Comparison of ENCODE assay signal across 17 cellular contexts in genomic region chr3:141542989-141543388, GRCh38. TPM values are rescaled to one million over a fixed set of nuclear protein-coding genes. Genes with fewer than 3 reads are reported as not detected.
A peak's percentile ranks its signal among the peaks of the same experiment; 100 is the strongest.
DNase-seq lines count a peak whose midpoint lies in the region; ATAC-seq, FAIRE-seq and TF ChIP-seq lines count a peak whose summit lies in the region.
"Had no signal": no experiment of that assay in that cellular context is flagged by ENCODE, and none has a peak within 500 bp of the region (broad histone marks: within the 10 kb centered on the region; RNA-seq: fewer than 3 reads in every experiment).

No MANE protein-coding gene starts in this region.

- FAIRE-seq in islet of Langerhans (lab: Jason Lieb, UNC) (peak; percentile 55), urothelium cell line (lab: Jason Lieb, UNC) (no peak)

- H3K4me3 Mint-ChIP-seq in stimulated activated naive CD8-positive, alpha-beta T cell treated with anti-CD3 and anti-CD28 coated beads, Interleukin-15, Interleukin-2, amounts not matched to agents 100 ng/mL and 50 ng/mL, for 24 hours: peak overlapping the region; percentile 54
- peak overlapping the region in 1 of 2 donors; percentile 31 for H3K4me3 Mint-ChIP-seq in stimulated activated naive CD8-positive, alpha-beta T cell treated with anti-CD3 and anti-CD28 coated beads, Interleukin-15, amount 100 ng/mL, for 72 hours
- H3K4me3 Mint-ChIP-seq in activated naive CD8-positive, alpha-beta T cell: no peak overlapping the region
- H3K4me3 Mint-ChIP-seq in type B pancreatic cell: no peak overlapping the region

- no peak for DNase-seq in stimulated activated naive CD8-positive, alpha-beta T cell treated with anti-CD3 and anti-CD28 coated beads, Interleukin-15, amount 100 ng/mL, for 72 hours
- DNase-seq in type B pancreatic cell (ENCODE audit: extremely low spot score, unreplicated experiment) (no peak), urothelium cell line (ENCODE audit: low spot score) (no peak), Right ventricle myocardium inferior (ENCODE audit: missing footprints) (no peak)
- DNase-seq: activated T-cell treated with anti-CD3 and anti-CD28 coated beads, Interleukin-2, amount 50 U/mL, for 48 hours; anterior cingulate cortex; Calu3; foreskin melanocyte; NCI-H187; NCI-H345; stimulated activated CD4-positive, alpha-beta T cell treated with anti-CD3 and anti-CD28 coated beads, Interleukin-4, amount 100 ng/mL, for 1 hour; substantia nigra had no signal

- intact Hi-C loops in Right ventricle myocardium inferior (cut with DNase I): no loop called here

- peak overlapping the region; percentile 94 for H3K27ac Mint-ChIP-seq in stimulated activated naive CD8-positive, alpha-beta T cell treated with anti-CD3 and anti-CD28 coated beads, Interleukin-15, Interleukin-2, amounts not matched to agents 100 ng/mL and 50 ng/mL, for 24 hours
- H3K27ac Mint-ChIP-seq in stimulated activated naive CD8-positive, alpha-beta T cell treated with anti-CD3 and anti-CD28 coated beads, Interleukin-15, amount 100 ng/mL, for 72 hours: peak overlapping the region in 1 of 2 donors; percentile 82
- peak overlapping the region; percentile 92 for H3K27ac Mint-ChIP-seq in activated naive CD8-positive, alpha-beta T cell
- no peak overlapping the region for H3K27ac Mint-ChIP-seq in type B pancreatic cell
- H3K27ac Mint-ChIP-seq: IgD-negative memory B cell had no signal

- H3K9me3 Mint-ChIP-seq in stimulated activated naive CD8-positive, alpha-beta T cell treated with anti-CD3 and anti-CD28 coated beads, Interleukin-15, Interleukin-2, amounts not matched to agents 100 ng/mL and 50 ng/mL, for 24 hours: peaks cover 33% of the 10 kb centered on the region
- peaks cover 35 to 48% of the 10 kb centered on the region in 2 donors for H3K9me3 Mint-ChIP-seq in stimulated activated naive CD8-positive, alpha-beta T cell treated with anti-CD3 and anti-CD28 coated beads, Interleukin-15, amount 100 ng/mL, for 72 hours
- peaks cover 12% of the 10 kb centered on the region for H3K9me3 Mint-ChIP-seq in activated naive CD8-positive, alpha-beta T cell (ENCODE audit: low read depth)
- H3K9me3 Mint-ChIP-seq in type B pancreatic cell: peaks cover 24% of the 10 kb centered on the region

- TF ChIP-seq CTCF in type B pancreatic cell (conservative IDR thresholded peaks at IDR 0.05): peak; percentile 74

- H3K27me3 Mint-ChIP-seq in stimulated activated naive CD8-positive, alpha-beta T cell treated with anti-CD3 and anti-CD28 coated beads, Interleukin-15, Interleukin-2, amounts not matched to agents 100 ng/mL and 50 ng/mL, for 24 hours: no peaks in the 10 kb centered on the region
- no peaks in the 10 kb centered on the region for H3K27me3 Mint-ChIP-seq in stimulated activated naive CD8-positive, alpha-beta T cell treated with anti-CD3 and anti-CD28 coated beads, Interleukin-15, amount 100 ng/mL, for 72 hours
- H3K27me3 Mint-ChIP-seq in activated naive CD8-positive, alpha-beta T cell: no peaks in the 10 kb centered on the region
- no peaks in the 10 kb centered on the region for H3K27me3 Mint-ChIP-seq in type B pancreatic cell
- H3K27me3 Mint-ChIP-seq: IgD-negative memory B cell had no signal

- peaks cover 90% of the 10 kb centered on the region for H3K4me1 Mint-ChIP-seq in stimulated activated naive CD8-positive, alpha-beta T cell treated with anti-CD3 and anti-CD28 coated beads, Interleukin-15, Interleukin-2, amounts not matched to agents 100 ng/mL and 50 ng/mL, for 24 hours (ENCODE audit: low read depth)
- peaks cover 78% of the 10 kb centered on the region for H3K4me1 Mint-ChIP-seq in stimulated activated naive CD8-positive, alpha-beta T cell treated with anti-CD3 and anti-CD28 coated beads, Interleukin-15, amount 100 ng/mL, for 72 hours
- peaks cover 83% of the 10 kb centered on the region for H3K4me1 Mint-ChIP-seq in activated naive CD8-positive, alpha-beta T cell (ENCODE audit: low read depth)
- no peaks in the 10 kb centered on the region for H3K4me1 Mint-ChIP-seq in type B pancreatic cell (ENCODE audit: unreplicated experiment)

- ATAC-seq in stimulated activated naive CD8-positive, alpha-beta T cell treated with anti-CD3 and anti-CD28 coated beads, Interleukin-15, amount 100 ng/mL, for 72 hours: no peak
- no peak for ATAC-seq in HG03521 (IDR thresholded peaks at IDR 0.05; ENCODE audit: unreplicated experiment)
- ATAC-seq in Right ventricle myocardium inferior: no peak

- peaks cover 78% of the 10 kb centered on the region for H3K36me3 Mint-ChIP-seq in stimulated activated naive CD8-positive, alpha-beta T cell treated with anti-CD3 and anti-CD28 coated beads, Interleukin-15, Interleukin-2, amounts not matched to agents 100 ng/mL and 50 ng/mL, for 24 hours (ENCODE audit: low read depth)
- H3K36me3 Mint-ChIP-seq in activated naive CD8-positive, alpha-beta T cell: peaks cover 51% of the 10 kb centered on the region
- peaks cover 54% of the 10 kb centered on the region for H3K36me3 Mint-ChIP-seq in type B pancreatic cell

RNA-seq across cellular contexts. Expression of gene RASA2, which starts 56.2 kb away (rescaled TPM):
- total RNA-seq in type B pancreatic cell (ENCODE audit: low replicate concordance): 14.3 and 20.3 TPM in 2 replicates
- total RNA-seq in Right ventricle myocardium inferior: 6.4 TPM
